8 cellular contexts compared by ENCODE assay signal in the genomic region with DNA sequence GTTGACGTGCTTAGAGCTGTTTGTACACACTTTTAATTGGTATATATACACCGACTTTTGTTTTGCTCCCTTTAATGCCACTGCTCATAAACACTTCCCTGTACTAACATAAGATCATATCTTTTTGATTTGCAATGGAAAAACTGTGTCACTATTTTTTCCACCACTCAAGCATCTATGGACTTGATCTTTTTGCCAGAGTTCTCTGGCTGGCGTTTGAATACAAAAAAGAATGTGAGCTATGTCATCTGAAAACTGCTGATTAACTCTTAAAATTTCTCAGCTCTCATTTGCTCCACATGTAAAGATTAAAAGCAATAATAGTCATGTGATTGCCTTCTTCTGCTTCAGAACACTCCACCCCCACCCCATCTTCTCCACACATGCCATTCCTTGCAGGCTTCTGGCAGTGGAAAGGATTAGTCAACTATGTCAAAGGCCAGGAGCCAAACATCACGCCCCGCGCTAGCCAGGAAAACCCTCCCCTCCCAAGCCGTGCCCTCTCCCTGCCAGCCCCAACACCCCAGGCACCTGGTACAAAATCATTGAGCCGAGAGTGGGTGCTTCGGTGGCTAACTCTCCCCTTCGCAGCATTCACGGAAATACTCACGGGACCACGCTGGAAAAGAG.
DNase-seq lines count a peak whose midpoint lies in the region; ATAC-seq and TF ChIP-seq lines count a peak whose summit lies in the region.

No MANE protein-coding gene starts in this region.

- DNase-seq in activated naive CD4-positive, alpha-beta T cell treated with anti-CD3 and anti-CD28 coated beads, Interleukin-2, amount 10 ng/mL, durations not matched to agents 7 days and 5 days: peak; percentile 14
- no peak for DNase-seq in activated naive CD4-positive, alpha-beta T cell (lab: John Stamatoyannopoulos, UW)
- DNase-seq in MCF 10A (ENCODE audit: unreplicated experiment) (peak; percentile 90), lower lobe of right lung (no peak), vagina (ENCODE audit: extremely low spot score in 2 of 2) (no peak), NCI-H1092 treated with DMSO at 0.1 percent for 48 hours (lab: John Stamatoyannopoulos, UW) (no peak), middle frontal gyrus (ENCODE audit: extremely low spot score, low spot score) (no peak)

- peak overlapping the region; percentile 71 for H3K27ac ChIP-seq in lower lobe of right lung
- H3K27ac ChIP-seq in vagina: peak overlapping the region; percentile 80

- H3K9me3 ChIP-seq in lower lobe of right lung (no peaks in the 10 kb centered on the region), vagina (no peaks in the 10 kb centered on the region)

- H3K4me1 Mint-ChIP-seq in activated naive CD4-positive, alpha-beta T cell treated with anti-CD3 and anti-CD28 coated beads, Interleukin-2, amount 10 ng/mL, durations not matched to agents 7 days and 5 days: peaks cover 47% of the 10 kb centered on the region
- H3K4me1 Mint-ChIP-seq in MCF 10A (ENCODE audit: insufficient read depth, unreplicated experiment): peaks cover 28% of the 10 kb centered on the region

- H3K27me3 ChIP-seq in lower lobe of right lung (ENCODE audit: low read depth) (no peaks in the 10 kb centered on the region), vagina (no peaks in the 10 kb centered on the region)

- H3K36me3 ChIP-seq in lower lobe of right lung (no peaks in the 10 kb centered on the region), vagina (no peaks in the 10 kb centered on the region)

- H3K27me3 Mint-ChIP-seq in activated naive CD4-positive, alpha-beta T cell treated with anti-CD3 and anti-CD28 coated beads, Interleukin-2, amount 10 ng/mL, durations not matched to agents 7 days and 5 days: peaks cover 67% of the 10 kb centered on the region
- H3K27me3 Mint-ChIP-seq in MCF 10A (ENCODE audit: insufficient read depth, unreplicated experiment): no peaks in the 10 kb centered on the region

- TF ChIP-seq CTCF in MCF 10A (IDR thresholded peaks at IDR 0.05; ENCODE audit: unreplicated experiment) (no peak), lower lobe of right lung (IDR thresholded peaks at IDR 0.05) (no peak), vagina (IDR thresholded peaks at IDR 0.05) (no peak)

- H3K4me1 ChIP-seq in lower lobe of right lung (peaks cover 43% of the 10 kb centered on the region), vagina (peaks cover 45% of the 10 kb centered on the region)

- ATAC-seq in lower lobe of right lung (peak; percentile 77 to 78), HG03565 (IDR thresholded peaks at IDR 0.05; ENCODE audit: unreplicated experiment) (no peak)

- H3K27ac Mint-ChIP-seq in activated naive CD4-positive, alpha-beta T cell treated with anti-CD3 and anti-CD28 coated beads, Interleukin-2, amount 10 ng/mL, durations not matched to agents 7 days and 5 days: no peak overlapping the region
- peak overlapping the region; percentile 88 for H3K27ac Mint-ChIP-seq in MCF 10A (ENCODE audit: low read depth, unreplicated experiment)

- intact Hi-C loops in MCF 10A (cut with micrococcal nuclease): no loop called here
- intact Hi-C loops in lower lobe of right lung (cut with DNase I): no loop called here
- intact Hi-C loops in vagina (cut with DNase I): no loop called here

- no peak for TF ChIP-seq POLR2A in vagina (IDR thresholded peaks at IDR 0.05)

- BruUV-seq in MCF 10A (replicated peaks; lab: Mats Ljungman, UMichigan): no TSS peak

- H3K36me3 Mint-ChIP-seq in activated naive CD4-positive, alpha-beta T cell treated with anti-CD3 and anti-CD28 coated beads, Interleukin-2, amount 10 ng/mL, durations not matched to agents 7 days and 5 days: no peaks in the 10 kb centered on the region
- H3K36me3 Mint-ChIP-seq in MCF 10A (ENCODE audit: insufficient read depth, unreplicated experiment): peaks cover 7% of the 10 kb centered on the region

- H3K4me3 ChIP-seq in lower lobe of right lung (no peak overlapping the region), vagina (no peak overlapping the region)

- CTCF ChIA-PET in activated naive CD4-positive, alpha-beta T cell treated with anti-CD3 and anti-CD28 coated beads, Interleukin-2, amount 10 ng/mL, durations not matched to agents 7 days and 5 days (lab: Charles Lee): no interaction called here
- CTCF ChIA-PET in MCF 10A (lab: Yijun Ruan, JAX): interaction anchor here (1.6 to 1.7 kb wide), 2 partner anchors 156 to 262 kb away, joined by 5 read pairs; no protein-coding TSS in a partner anchor

- H3K4me3 Mint-ChIP-seq in activated naive CD4-positive, alpha-beta T cell treated with anti-CD3 and anti-CD28 coated beads, Interleukin-2, amount 10 ng/mL, durations not matched to agents 7 days and 5 days: no peak overlapping the region
- peak overlapping the region; percentile 60 for H3K4me3 Mint-ChIP-seq in MCF 10A (ENCODE audit: unreplicated experiment)

- POLR2A ChIA-PET in MCF 10A (lab: Yijun Ruan, JAX): interaction anchor here (0.5 to 5.1 kb wide), 12 partner anchors 8 to 414 kb away, joined by 3 to 36 read pairs (median 4); a partner anchor contains a TSS

- H3K9me3 Mint-ChIP-seq in activated naive CD4-positive, alpha-beta T cell treated with anti-CD3 and anti-CD28 coated beads, Interleukin-2, amount 10 ng/mL, durations not matched to agents 7 days and 5 days: no peaks in the 10 kb centered on the region
- H3K9me3 Mint-ChIP-seq in MCF 10A (ENCODE audit: unreplicated experiment): no peaks in the 10 kb centered on the region

Comparison
In these comparisons a context has a peak if more than half of its experiments do, and no peak if none do; other contexts are left out.
1. DNase-seq: peak in activated naive CD4-positive, alpha-beta T cell treated with anti-CD3 and anti-CD28 coated beads, Interleukin-2, amount 10 ng/mL, durations not matched to agents 7 days and 5 days (single experiment) and MCF 10A (single experiment); none in activated naive CD4-positive, alpha-beta T cell (0 of 4), lower lobe of right lung (single experiment), vagina (0 of 2), NCI-H1092 treated with DMSO at 0.1 percent for 48 hours (single experiment) and middle frontal gyrus (single experiment).